Comparison of ENCODE assay signal across 24 cellular contexts in the genomic region with DNA sequence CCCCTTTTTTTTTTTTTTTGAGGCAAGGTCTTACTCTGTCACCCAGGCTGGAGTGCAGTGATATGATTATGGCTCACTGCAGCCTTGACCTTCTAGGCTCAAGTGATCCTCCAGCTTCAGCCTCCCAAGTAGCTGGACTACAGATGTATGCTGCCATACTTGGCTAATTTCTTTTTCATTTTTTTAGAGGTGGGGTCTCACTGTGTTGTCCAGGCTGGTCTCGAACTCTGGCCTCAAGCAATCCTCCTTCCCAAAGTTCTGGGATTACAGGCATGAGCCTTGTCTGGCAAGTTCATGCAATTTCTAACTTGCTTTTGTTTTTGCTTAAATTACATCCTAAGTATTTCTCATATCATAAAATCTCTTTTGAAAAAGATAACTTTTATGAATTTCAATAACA. TPM values are rescaled to one million over a fixed set of nuclear protein-coding genes. Genes with fewer than 3 reads are reported as not detected.
DNase-seq lines count a peak whose midpoint lies in the region; ATAC-seq and TF ChIP-seq lines count a peak whose summit lies in the region.
"Had no signal": no experiment of that assay in that cellular context is flagged by ENCODE, and none has a peak within 500 bp of the region (broad histone marks: within the 10 kb centered on the region; RNA-seq: fewer than 3 reads in every experiment).

No MANE protein-coding gene starts in this region.

- H3K9ac ChIP-seq in IMR-90 (ENCODE audit: low read depth, low read length) (no peak overlapping the region), mesenchymal stem cell (ENCODE audit: low read length) (no peak overlapping the region)
- H3K9ac ChIP-seq: BLaER1, KMS-11 had no signal

- H3K36me3 ChIP-seq in IMR-90 (ENCODE audit: control insufficient read depth, insufficient read depth, low read length) (no peaks in the 10 kb centered on the region), mesenchymal stem cell (ENCODE audit: control insufficient read depth in 1 of 2, insufficient read depth in 2 of 2, low read depth in 1 of 2, low read length in 2 of 2) (no peaks in the 10 kb centered on the region)
- H3K36me3 ChIP-seq: BLaER1, Peyer's patch had no signal

- peaks cover 21% of the 10 kb centered on the region for H3K4me1 Mint-ChIP-seq in activated CD8-positive, alpha-beta memory T cell treated with anti-CD3 and anti-CD28 coated beads, Interleukin-2, amount 10 ng/mL, durations not matched to agents 7 days and 5 days
- H3K4me1 Mint-ChIP-seq in WTC11 = peaks cover 35% of the 10 kb centered on the region

- ATAC-seq in activated CD8-positive, alpha-beta memory T cell treated with anti-CD3 and anti-CD28 coated beads, Interleukin-2, amount 10 ng/mL, durations not matched to agents 7 days and 5 days = no peak
- ATAC-seq in IMR-90 (ENCODE audit: low read depth) (no peak), WTC11 (no peak)
- ATAC-seq: T-cell had no signal

- H3K9me1 ChIP-seq in IMR-90 (ENCODE audit: insufficient read depth, low read length) = peaks cover 25% of the 10 kb centered on the region

- H4K91ac ChIP-seq in IMR-90 (ENCODE audit: insufficient read depth, low read depth, low read length) (peak overlapping the region; percentile 80), mesenchymal stem cell (ENCODE audit: low read length) (no peak overlapping the region)

- no CpG with 5 or more reads among the region's 1 CpG for WGBS in IMR-90 (ENCODE audit: extremely low coverage in 2 of 2, insufficient read length in 1 of 2), 2 experiments
- WGBS in mesenchymal stem cell = 100% methylated on average over 1 of the region's 1 CpG

- peak overlapping the region; percentile 45 for H3K27ac ChIP-seq in IMR-90 (ENCODE audit: insufficient read depth, low read length)
- peak overlapping the region; percentile 73 for H3K27ac ChIP-seq in mesenchymal stem cell (ENCODE audit: low read length, poor library complexity, severe bottlenecking)
- H3K27ac ChIP-seq: BLaER1, KMS-11, Peyer's patch had no signal

- in situ Hi-C loops in IMR-90 (cut with MboI; ENCODE audit: low sequenced_read_pairs) = no loop called here

- dilution Hi-C loops in IMR-90 (cut with HindIII; ENCODE audit: low sequenced_read_pairs, unreplicated experiment) = no loop called here

- BruUV-seq in IMR-90 (replicated peaks; lab: Mats Ljungman, UMichigan) = no TSS peak

- TF ChIP-seq CTCF in IMR-90 (conservative IDR thresholded peaks at IDR 0.05; ENCODE audit: low read depth, low read length) = no peak
- TF ChIP-seq CTCF in WTC11 (IDR thresholded peaks at IDR 0.05) = no peak

- H4K20me1 ChIP-seq in IMR-90 (ENCODE audit: insufficient read depth, low read length) = no peaks in the 10 kb centered on the region
- H4K20me1 ChIP-seq: BLaER1 had no signal

- no peak overlapping the region for H2AFZ ChIP-seq in IMR-90 (replicated peaks; ENCODE audit: low read length, poor library complexity)
- H2AFZ ChIP-seq in mesenchymal stem cell (ENCODE audit: low read depth, low read length) = no peak overlapping the region

- no peaks in the 10 kb centered on the region for H3K27me3 Mint-ChIP-seq in activated CD8-positive, alpha-beta memory T cell treated with anti-CD3 and anti-CD28 coated beads, Interleukin-2, amount 10 ng/mL, durations not matched to agents 7 days and 5 days
- no peaks in the 10 kb centered on the region for H3K27me3 Mint-ChIP-seq in WTC11 (ENCODE audit: low read depth)
- H3K27me3 Mint-ChIP-seq: CD4-positive, CD25-positive, alpha-beta regulatory T cell had no signal

- H2BK120ac ChIP-seq in IMR-90 (ENCODE audit: low read depth, low read length) (peak overlapping the region; percentile 91), mesenchymal stem cell (ENCODE audit: low read depth, low read length) (no peak overlapping the region)

- no peaks in the 10 kb centered on the region for H3K9me3 Mint-ChIP-seq in activated CD8-positive, alpha-beta memory T cell treated with anti-CD3 and anti-CD28 coated beads, Interleukin-2, amount 10 ng/mL, durations not matched to agents 7 days and 5 days (ENCODE audit: low read depth)
- no peaks in the 10 kb centered on the region for H3K9me3 Mint-ChIP-seq in WTC11
- H3K9me3 Mint-ChIP-seq: CD4-positive, CD25-positive, alpha-beta regulatory T cell; T-cell had no signal

- H3K56ac ChIP-seq in IMR-90 (ENCODE audit: extremely low read depth, insufficient read depth, low read length) = no peak overlapping the region

- TF ChIP-seq POLR2A in IMR-90 (IDR thresholded peaks at IDR 0.05; ENCODE audit: low read depth, low read length) = no peak

- H2BK5ac ChIP-seq in IMR-90 (ENCODE audit: low read depth, low read length, poor library complexity, severe bottlenecking) = peak overlapping the region; percentile 70
- no peak overlapping the region for H2BK5ac ChIP-seq in mesenchymal stem cell (ENCODE audit: low read depth, low read length, poor library complexity, severe bottlenecking)

- H3K23ac ChIP-seq in IMR-90 (ENCODE audit: low read depth, low read length) (peak overlapping the region; percentile 77; the same call in 1 of the 2 replicates), mesenchymal stem cell (ENCODE audit: low read length in 2 of 2) (no peak overlapping the region)

- POLR2A ChIA-PET in IMR-90 (lab: Charles Lee; ENCODE audit: unreplicated experiment) (no interaction called here), WTC11 (lab: Charles Lee) (no interaction called here)

- peak; percentile 25 for DNase-seq in activated CD8-positive, alpha-beta memory T cell treated with anti-CD3 and anti-CD28 coated beads, Interleukin-2, amount 50 U/mL, for 48 hours
- DNase-seq in activated CD8-positive, alpha-beta memory T cell treated with anti-CD3 and anti-CD28 coated beads, Interleukin-2, amount 10 ng/mL, durations not matched to agents 7 days and 5 days = no peak
- no peak for DNase-seq in IMR-90
- no peak for DNase-seq in WTC11 (ENCODE audit: low spot score)
- no peak for DNase-seq in mesenchymal stem cell
- no peak for DNase-seq in HPDE6-E6E7 (ENCODE audit: extremely low spot score)
- no peak for DNase-seq in NOMO-1 treated with dmso at 0.1 percent for 144 hours (lab: John Stamatoyannopoulos, UW; ENCODE audit: unreplicated experiment)
- DNase-seq in NCI-H1436 (lab: John Stamatoyannopoulos, UW) = no peak
- DNase-seq: 8988T; CD4-positive, CD25-positive, alpha-beta regulatory T cell; DMS153; DND-41; GOT3; HCEC 1CT; NCI-H1048; NCI-H1417; NCI-H1694 treated with DMSO at 0.1 percent for 48 hours; NCI-H2081; NCI-H2227 treated with DMSO at 0.1 percent for 48 hours; NCI-H526 treated with DMSO at 0.1 percent for 48 hours; Peyer's patch; T-cell had no signal

- H2BK15ac ChIP-seq in IMR-90 (ENCODE audit: low read depth, low read length) = peak overlapping the region; percentile 98
- H2BK15ac ChIP-seq in mesenchymal stem cell (ENCODE audit: low read depth, poor library complexity, severe bottlenecking) = peak overlapping the region; percentile 12

- intact Hi-C loops in IMR-90 (cut with micrococcal nuclease) = loop anchor here (5.0 kb wide), 1 partner anchor 35 kb away; the partner anchor contains the start of gene NFAT5

- H3K4me1 ChIP-seq in IMR-90 (ENCODE audit: control insufficient read depth, insufficient read depth, low read length) = peaks cover 18% of the 10 kb centered on the region
- H3K4me1 ChIP-seq in mesenchymal stem cell (ENCODE audit: control insufficient read depth, insufficient read depth, low read depth, low read length) = peaks cover 11% of the 10 kb centered on the region
- H3K4me1 ChIP-seq: Peyer's patch had no signal

- H2AK5ac ChIP-seq in IMR-90 (ENCODE audit: low read depth, low read length) (peak overlapping the region; percentile 85), mesenchymal stem cell (ENCODE audit: low read length, severe bottlenecking) (peak overlapping the region; percentile 89)

- CTCF ChIA-PET in activated CD8-positive, alpha-beta memory T cell treated with anti-CD3 and anti-CD28 coated beads, Interleukin-2, amount 10 ng/mL, durations not matched to agents 7 days and 5 days (lab: Charles Lee) = no interaction called here
- CTCF ChIA-PET in IMR-90 (lab: Yijun Ruan, JAX) (interaction anchor here (0.6 kb wide), 1 partner anchor 13 kb away, joined by 11 read pairs; no protein-coding TSS in a partner anchor), WTC11 (lab: Charles Lee) (no interaction called here)

- H3K36me3 Mint-ChIP-seq in activated CD8-positive, alpha-beta memory T cell treated with anti-CD3 and anti-CD28 coated beads, Interleukin-2, amount 10 ng/mL, durations not matched to agents 7 days and 5 days = peaks cover 2% of the 10 kb centered on the region
- no peaks in the 10 kb centered on the region for H3K36me3 Mint-ChIP-seq in WTC11
- H3K36me3 Mint-ChIP-seq: CD4-positive, CD25-positive, alpha-beta regulatory T cell; T-cell had no signal

- peaks cover 0 to 12% of the 10 kb centered on the region in 2 experiments; a peak in 2 of 4 replicates for H3K79me1 ChIP-seq in IMR-90 (ENCODE audit: low read depth in 1 of 2, low read length in 2 of 2)
- no peaks in the 10 kb centered on the region for H3K79me1 ChIP-seq in mesenchymal stem cell (replicated peaks; ENCODE audit: low read length, poor library complexity, severe bottlenecking)

- H4K5ac ChIP-seq in IMR-90 (ENCODE audit: low read depth, low read length) = peak overlapping the region; percentile 80; the same call in 1 of the 2 replicates

- H3K9me3 ChIP-seq in IMR-90 (ENCODE audit: control insufficient read depth, insufficient read depth, low read length) (no peaks in the 10 kb centered on the region), mesenchymal stem cell (ENCODE audit: control insufficient read depth, low read length) (no peaks in the 10 kb centered on the region)
- H3K9me3 ChIP-seq: BLaER1, Peyer's patch had no signal

- H3K4me3 ChIP-seq in IMR-90 (ENCODE audit: insufficient read depth, low read depth, low read length) (no peak overlapping the region), mesenchymal stem cell (ENCODE audit: insufficient read depth in 1 of 2, low read depth in 1 of 2, low read length in 2 of 2) (no peak overlapping the region)
- H3K4me3 ChIP-seq: BLaER1, Peyer's patch had no signal

- no peak overlapping the region for H2AK9ac ChIP-seq in IMR-90 (replicated peaks; ENCODE audit: low read depth, low read length, poor library complexity)

- H4K8ac ChIP-seq in IMR-90 (ENCODE audit: low read depth in 2 of 2, low read length in 2 of 2) (peak overlapping the region; percentile 32 to 80; a peak in 2 of 4 replicates), mesenchymal stem cell (ENCODE audit: low read length) (no peak overlapping the region)

- H2BK20ac ChIP-seq in IMR-90 (ENCODE audit: low read depth, low read length) = peak overlapping the region; percentile 95

- no peak overlapping the region for H3K4me3 Mint-ChIP-seq in activated CD8-positive, alpha-beta memory T cell treated with anti-CD3 and anti-CD28 coated beads, Interleukin-2, amount 10 ng/mL, durations not matched to agents 7 days and 5 days
- no peak overlapping the region for H3K4me3 Mint-ChIP-seq in WTC11
- H3K4me3 Mint-ChIP-seq: CD4-positive, CD25-positive, alpha-beta regulatory T cell; T-cell had no signal

- H3K4ac ChIP-seq in IMR-90 (ENCODE audit: low read depth, low read length) (peak overlapping the region; percentile 84), mesenchymal stem cell (ENCODE audit: low read depth in 1 of 2, low read length in 2 of 2) (peak overlapping the region in 1 of 2 experiments; percentile 15)

- TF ChIP-seq RAD21 in IMR-90 (IDR thresholded peaks at IDR 0.05; ENCODE audit: low read length) = no peak

- H3K18ac ChIP-seq in IMR-90 (ENCODE audit: low read depth, low read length) (peak overlapping the region; percentile 87), mesenchymal stem cell (ENCODE audit: low read depth in 1 of 2, low read length in 2 of 2) (peak overlapping the region in 1 of 2 experiments; percentile 74)

- peak overlapping the region; percentile 16 to 64 for H2BK12ac ChIP-seq in mesenchymal stem cell (ENCODE audit: low read length in 2 of 2)

- H3K14ac ChIP-seq in IMR-90 (replicated peaks; ENCODE audit: low read depth, low read length) (peak overlapping the region; percentile 70), mesenchymal stem cell (ENCODE audit: low read length in 2 of 2) (no peak overlapping the region)

- H3K27me3 ChIP-seq in IMR-90 (ENCODE audit: control insufficient read depth, insufficient read depth, low read length) (no peaks in the 10 kb centered on the region), mesenchymal stem cell (ENCODE audit: control insufficient read depth in 1 of 2, insufficient read depth in 1 of 2, low read length in 2 of 2) (no peaks in the 10 kb centered on the region)
- H3K27me3 ChIP-seq: BLaER1, Peyer's patch had no signal

- H3K4me2 ChIP-seq in IMR-90 (ENCODE audit: low read depth, low read length) (no peak overlapping the region), mesenchymal stem cell (ENCODE audit: low read length, poor library complexity, severe bottlenecking) (no peak overlapping the region)
- H3K4me2 ChIP-seq: BLaER1, KMS-11 had no signal

- H3K27ac Mint-ChIP-seq in activated CD8-positive, alpha-beta memory T cell treated with anti-CD3 and anti-CD28 coated beads, Interleukin-2, amount 10 ng/mL, durations not matched to agents 7 days and 5 days = no peak overlapping the region
- no peak overlapping the region for H3K27ac Mint-ChIP-seq in WTC11
- H3K27ac Mint-ChIP-seq: T-cell had no signal

RNA-seq across cellular contexts. Expression of gene NFAT5, which starts 33.8 kb away (rescaled TPM):
- 10 to 100 TPM; 28.7 to 36.8 TPM for total RNA-seq in activated CD8-positive, alpha-beta memory T cell treated with anti-CD3 and anti-CD28 coated beads, Interleukin-2, amount 10 ng/mL, durations not matched to agents 7 days and 5 days
- total RNA-seq in IMR-90 (2012; rRNA removed) (16.9 and 20.1 TPM in 2 replicates), WTC11 (2021) (23.2 to 23.7 TPM (median 23.5 TPM) in 3 replicates)
- polyA plus RNA-seq in IMR-90 (2012; rRNA removed) = 10.8 and 10.9 TPM in 2 replicates
- polyA plus RNA-seq in IMR-90 (2012; cell fraction: cytosol; rRNA removed) = 1.7 and 1.8 TPM in 2 replicates
- polyA plus RNA-seq in IMR-90 (2012; cell fraction: nucleus; rRNA removed; ENCODE audit: low replicate concordance) = 10.2 and 78.3 TPM in 2 replicates
- 30.9 TPM for polyA plus RNA-seq in mesenchymal stem cell (2013, experiment 1 of 2)
- 25.5 TPM for polyA plus RNA-seq in mesenchymal stem cell (2013, experiment 2 of 2)
